ENCODE assay signal across 10 cellular contexts in the genomic region with DNA sequence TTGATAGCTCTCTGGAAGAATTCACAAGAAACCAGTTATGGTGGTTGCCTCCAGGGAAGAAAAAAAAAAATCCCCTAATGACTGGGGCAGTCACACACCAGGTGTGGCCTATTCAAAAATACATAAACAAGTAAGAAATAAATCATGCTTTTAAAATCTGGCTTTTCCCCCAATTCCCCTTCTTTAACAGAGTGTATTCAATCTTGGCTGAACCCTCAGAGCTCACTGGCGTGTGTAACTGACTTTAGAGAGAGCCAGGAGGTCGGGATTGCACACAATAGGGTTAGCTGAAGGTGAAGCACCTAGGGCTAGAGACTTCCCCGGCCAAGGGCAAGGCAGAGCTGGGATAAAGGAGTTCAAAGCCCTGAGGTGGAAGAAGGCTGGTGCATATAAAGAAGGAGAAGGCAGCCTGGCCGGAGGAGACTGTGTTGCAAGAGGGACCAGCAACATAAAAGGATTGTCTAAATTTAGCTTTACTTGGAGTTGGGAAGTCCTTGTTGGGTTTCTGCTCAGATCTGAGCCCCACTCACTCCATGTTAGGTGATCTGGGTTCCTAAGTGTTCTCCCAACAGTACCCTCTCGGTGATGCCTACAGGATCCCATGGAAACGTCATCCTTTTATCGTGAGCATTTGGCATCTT. TPM values are rescaled to one million over a fixed set of nuclear protein-coding genes. Genes with fewer than 3 reads are reported as not detected.
DNase-seq lines count a peak whose midpoint lies in the region; ATAC-seq and TF ChIP-seq lines count a peak whose summit lies in the region.
"Had no signal": no experiment of that assay in that cellular context is flagged by ENCODE, and none has a peak within 500 bp of the region (broad histone marks: within the 10 kb centered on the region; RNA-seq: fewer than 3 reads in every experiment).

No MANE protein-coding gene starts in this region.

- H3K27me3 ChIP-seq in Caco-2 (replicated peaks; ENCODE audit: control insufficient read depth, insufficient read depth, low read length) (no peaks in the 10 kb centered on the region), Panc1 (ENCODE audit: control insufficient read depth, insufficient read depth, low read length) (no peaks in the 10 kb centered on the region), muscle layer of colon (ENCODE audit: control insufficient read depth in 1 of 2, insufficient read depth in 2 of 2, low read length in 2 of 2) (no peaks in the 10 kb centered on the region), endodermal cell (ENCODE audit: control insufficient read depth, insufficient read depth, low read length, poor library complexity, severe bottlenecking) (no peaks in the 10 kb centered on the region)

- no peak for TF ChIP-seq CTCF in Caco-2 (IDR thresholded peaks at IDR 0.05; ENCODE audit: insufficient read depth in 1 of 2, low read depth in 1 of 2, low read length in 1 of 2, severe bottlenecking in 1 of 2, unreplicated experiment in 1 of 2)
- TF ChIP-seq CTCF in Panc1 (IDR thresholded peaks at IDR 0.05), result no peak
- no peak for TF ChIP-seq CTCF in endodermal cell (conservative IDR thresholded peaks at IDR 0.05)

- POLR2A ChIA-PET in Caco-2 (lab: Charles Lee) (interaction anchor here (0.9 kb wide), 1 partner anchor 20 kb away, joined by 3 read pairs; a partner anchor contains a TSS), Panc1 (lab: Charles Lee) (no interaction called here)

- H3K9ac ChIP-seq in muscle layer of colon (ENCODE audit: low read length) (no peak overlapping the region), endodermal cell (ENCODE audit: extremely low read depth, low read length, poor library complexity, severe bottlenecking) (no peak overlapping the region)

- H3K27ac Mint-ChIP-seq in Caco-2 (ENCODE audit: unreplicated experiment) (peak overlapping the region; percentile 7), endodermal cell (no peak overlapping the region)

- H3K4me1 ChIP-seq in Caco-2 (peaks cover 12% of the 10 kb centered on the region), Panc1 (ENCODE audit: control insufficient read depth, insufficient read depth, low read length) (peaks cover 56% of the 10 kb centered on the region), muscle layer of colon (ENCODE audit: insufficient read depth, low read length) (peaks cover 68% of the 10 kb centered on the region), endodermal cell (ENCODE audit: control insufficient read depth, insufficient read depth, low read length) (no peaks in the 10 kb centered on the region)

- H3K9me3 ChIP-seq in Caco-2 (no peaks in the 10 kb centered on the region), Panc1 (ENCODE audit: control insufficient read depth, insufficient read depth, low read depth, low read length) (no peaks in the 10 kb centered on the region; the same call in 1 of the 2 replicates), muscle layer of colon (ENCODE audit: low read length) (no peaks in the 10 kb centered on the region), endodermal cell (ENCODE audit: control insufficient read depth, low read length) (no peaks in the 10 kb centered on the region)

- H3K4me3 ChIP-seq in Caco-2 (ENCODE audit: low read depth, low read length), result no peak overlapping the region
- no peak overlapping the region for H3K4me3 ChIP-seq in Panc1 (ENCODE audit: low read depth in 2 of 2, low read length in 2 of 2)
- H3K4me3 ChIP-seq in muscle layer of colon (ENCODE audit: low read depth in 1 of 2, low read length in 2 of 2), result no peak overlapping the region
- H3K4me3 ChIP-seq in endodermal cell (ENCODE audit: low read length), result no peak overlapping the region

- intact Hi-C loops in Caco-2 (cut with micrococcal nuclease; ENCODE audit: unreplicated experiment), result no loop called here
- intact Hi-C loops in Panc1 (cut with micrococcal nuclease; ENCODE audit: unreplicated experiment), result no loop called here
- intact Hi-C loops in posterior vena cava (cut with DNase I), result loop anchor here in 1 of 2 donors (10.0 kb wide), 1 partner anchor 128 kb away; no protein-coding TSS in a partner anchor

- H3K9me3 Mint-ChIP-seq in Caco-2 (ENCODE audit: unreplicated experiment) (no peaks in the 10 kb centered on the region), endodermal cell (no peaks in the 10 kb centered on the region)

- H3K4me1 Mint-ChIP-seq in Caco-2 (ENCODE audit: low read depth, unreplicated experiment), result peaks cover 7% of the 10 kb centered on the region
- no peaks in the 10 kb centered on the region for H3K4me1 Mint-ChIP-seq in endodermal cell

- BruUV-seq in Caco-2 (replicated peaks; lab: Mats Ljungman, UMichigan) (no TSS peak), Panc1 (replicated peaks; lab: Mats Ljungman, UMichigan) (no TSS peak)

- DNase-seq in Caco-2 (no peak), Panc1 (ENCODE audit: low read depth, low spot score) (no peak), posterior vena cava (ENCODE audit: low spot score) (no peak), substantia nigra (lab: John Stamatoyannopoulos, UW) (no peak), endodermal cell (no peak)
- DNase-seq in stimulated activated CD8-positive, alpha-beta memory T cell treated with anti-CD3 and anti-CD28 coated beads, Interleukin-4, amount 100 ng/mL, for 48 hours, result no peak
- DNase-seq: NCI-H526 had no signal

- H3K36me3 Mint-ChIP-seq in Caco-2 (ENCODE audit: insufficient read depth, unreplicated experiment), result no peaks in the 10 kb centered on the region
- H3K36me3 Mint-ChIP-seq in endodermal cell (ENCODE audit: low read depth), result peaks cover 11% of the 10 kb centered on the region

- in situ Hi-C loops in Panc1 (cut with HindIII; ENCODE audit: low pct_unique_long_range_greater_than_20kb, low sequenced_read_pairs), result no loop called here

- H3K27me3 Mint-ChIP-seq in Caco-2 (ENCODE audit: insufficient read depth, unreplicated experiment), result no peaks in the 10 kb centered on the region
- no peaks in the 10 kb centered on the region for H3K27me3 Mint-ChIP-seq in endodermal cell (ENCODE audit: insufficient read depth)
- H3K27me3 Mint-ChIP-seq: brain had no signal

- ATAC-seq in GM21381 (IDR thresholded peaks at IDR 0.05; ENCODE audit: unreplicated experiment), result peak; percentile 32
- ATAC-seq in Panc1, result peak; percentile 75

- H3K4me3 Mint-ChIP-seq in Caco-2 (ENCODE audit: unreplicated experiment) (no peak overlapping the region), endodermal cell (no peak overlapping the region)
- H3K4me3 Mint-ChIP-seq: brain had no signal

- CTCF ChIA-PET in Caco-2 (lab: Charles Lee), result no interaction called here
- CTCF ChIA-PET in Panc1 (lab: Charles Lee), result no interaction called here

- H3K27ac ChIP-seq in Panc1 (ENCODE audit: low read length) (peak overlapping the region; percentile 82), muscle layer of colon (ENCODE audit: low read depth, low read length) (peak overlapping the region; percentile 50), substantia nigra (ENCODE audit: low read depth, low read length, poor library complexity, severe bottlenecking) (no peak overlapping the region), endodermal cell (ENCODE audit: low read depth, low read length) (no peak overlapping the region)

- H3K36me3 ChIP-seq in Caco-2 (ENCODE audit: control insufficient read depth, insufficient read depth, low read length) (no peaks in the 10 kb centered on the region), Panc1 (ENCODE audit: control insufficient read depth, insufficient read depth, low read length) (no peaks in the 10 kb centered on the region), muscle layer of colon (ENCODE audit: insufficient read depth, low read length) (peaks cover 4% of the 10 kb centered on the region), endodermal cell (ENCODE audit: control insufficient read depth, insufficient read depth, low read length) (peaks cover 8% of the 10 kb centered on the region)

- WGBS in endodermal cell (ENCODE audit: insufficient coverage in 1 of 2, insufficient read length in 1 of 2), 2 experiments, result 88 to 89% methylated on average over 4 to 7 of the region's 7 CpGs

RNA-seq across cellular contexts. Expression of a gene that starts 19.7 kb away (rescaled TPM):
- total RNA-seq in Caco-2 (2022), result 33.2 and 34.3 TPM in 2 replicates
- total RNA-seq in Panc1 (2021; ENCODE audit: unreplicated experiment), result 53.6 TPM
- 21.0 TPM for polyA plus RNA-seq in Panc1 (2012; ENCODE audit: insufficient read length)
- 100 to 1,000 TPM; 116 to 165 TPM for total RNA-seq in posterior vena cava
- total RNA-seq in endodermal cell, result 10 to 100 TPM; 41.4 to 43.3 TPM
- polyA plus RNA-seq in endodermal cell (2013, experiment 1 of 2), result 23.4 TPM
- 27.2 TPM for polyA plus RNA-seq in endodermal cell (2013, experiment 2 of 2)

RNA-seq across cellular contexts. Expression of a gene that starts 30.4 kb away (rescaled TPM):
- total RNA-seq in Caco-2 (2022), result 49.8 and 53.1 TPM in 2 replicates
- 43.0 TPM for total RNA-seq in Panc1 (2021; ENCODE audit: unreplicated experiment)
- polyA plus RNA-seq in Panc1 (2012; ENCODE audit: insufficient read length), result 27.5 TPM
- total RNA-seq in posterior vena cava, result 10 to 100 TPM; 38.3 to 38.9 TPM
- 10 to 100 TPM; 50.7 to 62.0 TPM for total RNA-seq in endodermal cell
- 42.7 TPM for polyA plus RNA-seq in endodermal cell (2013, experiment 1 of 2)
- 40.5 TPM for polyA plus RNA-seq in endodermal cell (2013, experiment 2 of 2)

Comparison
In these comparisons a context has a peak if more than half of its experiments do, and no peak if none do; other contexts are left out.
1. H3K27ac ChIP-seq: peak in Panc1 (single experiment) and muscle layer of colon (single experiment); none in substantia nigra (single experiment) and endodermal cell (single experiment).